Comparison of ENCODE assay signal across 1 cellular context in genomic region chr11:47147250-47147649, GRCh38.
TF ChIP-seq lines count a peak whose summit lies in the region.

No MANE protein-coding gene starts in this region.

TF ChIP-seq in WTC11, 78 proteins besides CTCF, POLR2A, EP300 and RAD21 (continued from another document):
- no peak for TF ChIP-seq ATF2 (CRISPR knock-in tag; IDR thresholded peaks at IDR 0.05; ENCODE audit: borderline replicate concordance, low read depth)
- TF ChIP-seq AFF4 (CRISPR knock-in tag; IDR thresholded peaks at IDR 0.05; ENCODE audit: borderline replicate concordance): no peak
- TF ChIP-seq ZNF396 (CRISPR knock-in tag; IDR thresholded peaks at IDR 0.05; ENCODE audit: borderline replicate concordance): no peak
- TF ChIP-seq ZNF232 (CRISPR knock-in tag; IDR thresholded peaks at IDR 0.05): no peak
- TF ChIP-seq ZBTB43 (CRISPR knock-in tag; IDR thresholded peaks at IDR 0.05): no peak
- TF ChIP-seq CREB1 (CRISPR knock-in tag; IDR thresholded peaks at IDR 0.05): no peak
- no peak for TF ChIP-seq HMGXB4 (CRISPR knock-in tag; IDR thresholded peaks at IDR 0.05)
- TF ChIP-seq ZNF263 (CRISPR knock-in tag; IDR thresholded peaks at IDR 0.05; ENCODE audit: low read depth): no peak
- no peak for TF ChIP-seq USF1 (CRISPR knock-in tag; IDR thresholded peaks at IDR 0.05)
